Comparison of ENCODE assay signal across 13 cellular contexts in genomic region chr13:97974773-97975172, GRCh38. TPM values are rescaled to one million over a fixed set of nuclear protein-coding genes. Genes with fewer than 3 reads are reported as not detected.
A peak's percentile ranks its signal among the peaks of the same experiment; 100 is the strongest.
DNase-seq lines count a peak whose midpoint lies in the region; ATAC-seq, FAIRE-seq and TF ChIP-seq lines count a peak whose summit lies in the region.
"Had no signal": no experiment of that assay in that cellular context is flagged by ENCODE, and none has a peak within 500 bp of the region (broad histone marks: within the 10 kb centered on the region; RNA-seq: fewer than 3 reads in every experiment).

No MANE protein-coding gene starts in this region.

- peaks cover 31% of the 10 kb centered on the region for H3K4me1 Mint-ChIP-seq in activated T-helper 1 cell treated with anti-CD3 and anti-CD28 coated beads, Interleukin-12 subunit alpha, Interleukin-12 subunit beta, Interleukin-2, Interleukin-4 antibody, amounts not matched to agents 30 ng/mL and 10 ng/mL and 1 ng/mL, durations not matched to agents 14 hours and 24 hours and 36 hours (ENCODE audit: low read depth)
- H3K4me1 Mint-ChIP-seq in stimulated activated naive B cell treated with anti-CD40 and anti-IgM and Interleukin-4, amounts not matched to agents 10 μg/mL and 1 μg/mL and 100 μg/mL, for 72 hours, result peaks cover 10 to 15% of the 10 kb centered on the region in 2 donors

- H3K27ac Mint-ChIP-seq in activated T-helper 1 cell treated with anti-CD3 and anti-CD28 coated beads, Interleukin-12 subunit alpha, Interleukin-12 subunit beta, Interleukin-2, Interleukin-4 antibody, amounts not matched to agents 30 ng/mL and 10 ng/mL and 1 ng/mL, durations not matched to agents 14 hours and 24 hours and 36 hours, result no peak overlapping the region
- H3K27ac Mint-ChIP-seq in stimulated activated naive B cell treated with anti-CD40 and anti-IgM and Interleukin-4, amounts not matched to agents 10 μg/mL and 1 μg/mL and 100 μg/mL, for 72 hours, result no peak overlapping the region

- TF ChIP-seq POLR2A in HepG2 (IDR thresholded peaks at IDR 0.05; ENCODE audit: insufficient read depth in 1 of 2, low read depth in 2 of 2, low read length in 2 of 2), result no peak

- no peak overlapping the region for H3K9ac ChIP-seq in HepG2 (ENCODE audit: insufficient read depth, low read depth, low read length)

- DNase-seq in AG10803 (ENCODE audit: low read depth) (peak; percentile 23), GM19239 (ENCODE audit: insufficient read length, low spot score) (no peak), HepG2 (ENCODE audit: low spot score) (no peak), ACHN (no peak)
- no peak for DNase-seq in activated T-helper 1 cell treated with anti-CD3 and anti-CD28 coated beads, Interleukin-12 subunit alpha, Interleukin-12 subunit beta, Interleukin-2, Interleukin-4 antibody, amounts not matched to agents 30 ng/mL and 10 ng/mL and 1 ng/mL, durations not matched to agents 14 hours and 24 hours and 36 hours (ENCODE audit: low spot score)
- no peak for DNase-seq in activated effector memory CD4-positive, alpha-beta T cell treated with anti-CD3 and anti-CD28 coated beads, Interleukin-2, amount 50 U/mL, for 16 hours
- DNase-seq in stimulated activated naive B cell treated with anti-CD40 and anti-IgM and Interleukin-4, amounts not matched to agents 10 μg/mL and 1 μg/mL and 100 μg/mL, for 72 hours, result no peak
- DNase-seq: gastrocnemius medialis, NCI-H446, substantia nigra, T-helper 9 cell had no signal

- peaks cover 16% of the 10 kb centered on the region for H3K27me3 Mint-ChIP-seq in activated T-helper 1 cell treated with anti-CD3 and anti-CD28 coated beads, Interleukin-12 subunit alpha, Interleukin-12 subunit beta, Interleukin-2, Interleukin-4 antibody, amounts not matched to agents 30 ng/mL and 10 ng/mL and 1 ng/mL, durations not matched to agents 14 hours and 24 hours and 36 hours (ENCODE audit: insufficient read depth)
- H3K27me3 Mint-ChIP-seq in stimulated activated naive B cell treated with anti-CD40 and anti-IgM and Interleukin-4, amounts not matched to agents 10 μg/mL and 1 μg/mL and 100 μg/mL, for 72 hours, result no peaks in the 10 kb centered on the region

- no peaks in the 10 kb centered on the region; a peak in 1 of 5 replicates for H3K27me3 ChIP-seq in HepG2 (ENCODE audit: control insufficient read depth in 1 of 2, insufficient read depth in 2 of 2, low read length in 2 of 2)
- H3K27me3 ChIP-seq: gastrocnemius medialis had no signal

- no peaks in the 10 kb centered on the region for H3K9me3 Mint-ChIP-seq in activated T-helper 1 cell treated with anti-CD3 and anti-CD28 coated beads, Interleukin-12 subunit alpha, Interleukin-12 subunit beta, Interleukin-2, Interleukin-4 antibody, amounts not matched to agents 30 ng/mL and 10 ng/mL and 1 ng/mL, durations not matched to agents 14 hours and 24 hours and 36 hours
- no peaks in the 10 kb centered on the region for H3K9me3 Mint-ChIP-seq in stimulated activated naive B cell treated with anti-CD40 and anti-IgM and Interleukin-4, amounts not matched to agents 10 μg/mL and 1 μg/mL and 100 μg/mL, for 72 hours

- no peak for TF ChIP-seq RAD21 in HepG2 (CRISPR knock-in tag; IDR thresholded peaks at IDR 0.05)

- no TSS peak for BruUV-seq in HepG2 (replicated peaks; lab: Mats Ljungman, UMichigan)

- POLR2A ChIA-PET in HepG2 (lab: Yijun Ruan, JAX), result no interaction called here

- H3K36me3 Mint-ChIP-seq in activated T-helper 1 cell treated with anti-CD3 and anti-CD28 coated beads, Interleukin-12 subunit alpha, Interleukin-12 subunit beta, Interleukin-2, Interleukin-4 antibody, amounts not matched to agents 30 ng/mL and 10 ng/mL and 1 ng/mL, durations not matched to agents 14 hours and 24 hours and 36 hours (ENCODE audit: low read depth), result peaks cover 5% of the 10 kb centered on the region
- peaks cover 3 to 6% of the 10 kb centered on the region in 2 donors for H3K36me3 Mint-ChIP-seq in stimulated activated naive B cell treated with anti-CD40 and anti-IgM and Interleukin-4, amounts not matched to agents 10 μg/mL and 1 μg/mL and 100 μg/mL, for 72 hours

- peak; percentile 37 for FAIRE-seq in GM19239 (lab: Jason Lieb, UNC)
- FAIRE-seq in HepG2 (lab: Jason Lieb, UNC), result no peak
- FAIRE-seq: G401.6 had no signal

- H3K4me3 Mint-ChIP-seq in activated T-helper 1 cell treated with anti-CD3 and anti-CD28 coated beads, Interleukin-12 subunit alpha, Interleukin-12 subunit beta, Interleukin-2, Interleukin-4 antibody, amounts not matched to agents 30 ng/mL and 10 ng/mL and 1 ng/mL, durations not matched to agents 14 hours and 24 hours and 36 hours, result peak overlapping the region; percentile 56
- H3K4me3 Mint-ChIP-seq in stimulated activated naive B cell treated with anti-CD40 and anti-IgM and Interleukin-4, amounts not matched to agents 10 μg/mL and 1 μg/mL and 100 μg/mL, for 72 hours, result no peak overlapping the region

- no peak overlapping the region for H2AFZ ChIP-seq in HepG2 (ENCODE audit: low read length)

- peaks cover 0 to 2% of the 10 kb centered on the region in 2 experiments; a peak in 1 of 5 replicates for H3K36me3 ChIP-seq in HepG2 (replicated peaks in 1 of 2; ENCODE audit: control insufficient read depth in 1 of 2, insufficient read depth in 2 of 2, low read length in 2 of 2)
- H3K36me3 ChIP-seq: gastrocnemius medialis had no signal

- intact Hi-C loops in activated T-helper 1 cell treated with anti-CD3 and anti-CD28 coated beads, Interleukin-12 subunit alpha, Interleukin-12 subunit beta, Interleukin-2, Interleukin-4 antibody, amounts not matched to agents 30 ng/mL and 10 ng/mL and 1 ng/mL, durations not matched to agents 14 hours and 24 hours and 36 hours (cut with micrococcal nuclease), result loop anchor here (5.0 to 10.0 kb wide), 6 partner anchors 38 to 1228 kb away; partner anchors contain the start of genes MBNL2 and UBAC2
- intact Hi-C loops in HepG2 (cut with micrococcal nuclease; ENCODE audit: unreplicated experiment), result loop anchor here (5.0 kb wide), 2 partner anchors 117 to 598 kb away; no protein-coding TSS in a partner anchor

- no peaks in the 10 kb centered on the region for H3K9me3 ChIP-seq in HepG2 (ENCODE audit: low read length)
- H3K9me3 ChIP-seq: gastrocnemius medialis had no signal

- H3K4me3 ChIP-seq in AG10803 (ENCODE audit: low read length) (no peak overlapping the region), HepG2 (replicated peaks in 1 of 3; ENCODE audit: insufficient read depth in 1 of 3, low read depth in 2 of 3, low read length in 3 of 3) (no peak overlapping the region)

- TF ChIP-seq EP300 in HepG2 (IDR thresholded peaks at IDR 0.05; ENCODE audit: low read depth in 2 of 2, low read length in 2 of 2) (no peak), HepG2 (CRISPR knock-in tag; IDR thresholded peaks at IDR 0.05; ENCODE audit: borderline replicate concordance) (no peak)

- H3K4me2 ChIP-seq in HepG2 (ENCODE audit: low read depth, low read length), result peak overlapping the region; percentile 31; the same call in 1 of the 2 replicates

- no peak overlapping the region for H3K27ac ChIP-seq in HepG2 (ENCODE audit: extremely low read length, insufficient read depth, low read length)

- peaks cover 19% of the 10 kb centered on the region; the same call in 1 of the 2 replicates for H4K20me1 ChIP-seq in HepG2 (ENCODE audit: insufficient read depth, low read length)

- TF ChIP-seq CTCF in AG10803 (conservative IDR thresholded peaks at IDR 0.05; ENCODE audit: low read length) (no peak), HepG2 (CRISPR knock-in tag; IDR thresholded peaks at IDR 0.05) (no peak)

- WGBS in HepG2 (ENCODE audit: low lambda C conversion rate), result 36% methylated on average over 2 of the region's 2 CpGs

- ATAC-seq in HepG2 (no peak), GM21529 (IDR thresholded peaks at IDR 0.05; ENCODE audit: unreplicated experiment) (no peak)
- ATAC-seq in stimulated activated naive B cell treated with anti-CD40 and anti-IgM and Interleukin-4, amounts not matched to agents 10 μg/mL and 1 μg/mL and 100 μg/mL, for 72 hours (replicated peaks), result no peak
- ATAC-seq: gastrocnemius medialis had no signal

- CTCF ChIA-PET in HepG2 (lab: Yijun Ruan, JAX; ENCODE audit: low intra/inter-chr PET ratio, low total read pairs), result no interaction called here

- in situ Hi-C loops in HepG2 (cut with HindIII; ENCODE audit: extremely low pct_ligation_motif_present, low pct_unique_long_range_greater_than_20kb) (no loop called here), ACHN (cut with HindIII; ENCODE audit: low pct_ligation_motif_present, low pct_unique_long_range_greater_than_20kb, low sequenced_read_pairs) (no loop called here)

- H3K4me1 ChIP-seq in HepG2 (ENCODE audit: insufficient read depth, low read length), result peaks cover 30% of the 10 kb centered on the region

- H3K79me2 ChIP-seq in HepG2 (ENCODE audit: insufficient read depth, low read length), result peaks cover 29% of the 10 kb centered on the region

TF ChIP-seq in HepG2, 621 proteins besides CTCF, POLR2A, EP300 and RAD21 (continues in another document):
- no peak for TF ChIP-seq TEAD3 (CRISPR knock-in tag; optimal IDR thresholded peaks at IDR 0.05; ENCODE audit: borderline replicate concordance)

RNA-seq across cellular contexts. Expression of gene IPO5, which starts 21.3 kb away (rescaled TPM):
- 210 and 226 TPM in 2 replicates for total RNA-seq in activated T-helper 1 cell treated with anti-CD3 and anti-CD28 coated beads, Interleukin-12 subunit alpha, Interleukin-12 subunit beta, Interleukin-2, Interleukin-4 antibody, amounts not matched to agents 30 ng/mL and 10 ng/mL and 1 ng/mL, durations not matched to agents 14 hours and 24 hours and 36 hours
- 242 and 411 TPM in 2 replicates for total RNA-seq in HepG2 (2016; rRNA removed; fragmentation: Illumina TruSeq; extraction: Trizol)
- 30.4 and 32.9 TPM in 2 replicates for total RNA-seq in HepG2 (2016; cell fraction: cytosol; rRNA removed; fragmentation: Illumina TruSeq; extraction: Trizol; ENCODE audit: low read depth)
- total RNA-seq in HepG2 (2016; cell fraction: insoluble cytoplasmic fraction; rRNA removed; fragmentation: Illumina TruSeq; extraction: Trizol), result 233 and 406 TPM in 2 replicates
- total RNA-seq in HepG2 (2016; cell fraction: membrane; rRNA removed; fragmentation: Illumina TruSeq; extraction: Trizol), result 125 and 157 TPM in 2 replicates
- 159 and 178 TPM in 2 replicates for total RNA-seq in HepG2 (2016; cell fraction: nucleus; rRNA removed; fragmentation: Illumina TruSeq; extraction: Trizol)
- 117 and 155 TPM in 2 replicates for polyA plus RNA-seq in HepG2 (2011; rRNA removed)
- polyA plus RNA-seq in HepG2 (2011; cell fraction: cytosol; rRNA removed), result 89.3 and 105 TPM in 2 replicates
- 70.8 and 78.2 TPM in 2 replicates for polyA plus RNA-seq in HepG2 (2011; cell fraction: nucleus; rRNA removed)
- 144 and 179 TPM in 2 replicates for polyA plus RNA-seq in HepG2 (2012)
- 16.3 and 18.7 TPM in 2 replicates for polyA plus RNA-seq in HepG2 (2016; cell fraction: cytosol; fragmentation: Illumina TruSeq; extraction: Trizol; ENCODE audit: low read depth)
- 212 and 229 TPM in 2 replicates for polyA plus RNA-seq in HepG2 (2016; cell fraction: insoluble cytoplasmic fraction; fragmentation: Illumina TruSeq; extraction: Trizol; ENCODE audit: low read depth)
- polyA plus RNA-seq in HepG2 (2016; cell fraction: membrane; fragmentation: Illumina TruSeq; extraction: Trizol; ENCODE audit: low read depth), result 53.5 and 68.8 TPM in 2 replicates
- polyA plus RNA-seq in HepG2 (2016; cell fraction: nucleus; fragmentation: Illumina TruSeq; extraction: Trizol; ENCODE audit: insufficient read depth, low read depth), result 147 TPM in 2 replicates
- 162 and 233 TPM in 2 replicates for polyA minus RNA-seq in HepG2 (2011; rRNA and poly(A)+ RNA removed; ENCODE audit: low replicate concordance)
- 193 and 207 TPM in 2 replicates for polyA minus RNA-seq in HepG2 (2011; cell fraction: cytosol; rRNA and poly(A)+ RNA removed)
- polyA minus RNA-seq in HepG2 (2011; cell fraction: nucleus; rRNA and poly(A)+ RNA removed), result 174 and 191 TPM in 2 replicates
